In the genomic region with DNA sequence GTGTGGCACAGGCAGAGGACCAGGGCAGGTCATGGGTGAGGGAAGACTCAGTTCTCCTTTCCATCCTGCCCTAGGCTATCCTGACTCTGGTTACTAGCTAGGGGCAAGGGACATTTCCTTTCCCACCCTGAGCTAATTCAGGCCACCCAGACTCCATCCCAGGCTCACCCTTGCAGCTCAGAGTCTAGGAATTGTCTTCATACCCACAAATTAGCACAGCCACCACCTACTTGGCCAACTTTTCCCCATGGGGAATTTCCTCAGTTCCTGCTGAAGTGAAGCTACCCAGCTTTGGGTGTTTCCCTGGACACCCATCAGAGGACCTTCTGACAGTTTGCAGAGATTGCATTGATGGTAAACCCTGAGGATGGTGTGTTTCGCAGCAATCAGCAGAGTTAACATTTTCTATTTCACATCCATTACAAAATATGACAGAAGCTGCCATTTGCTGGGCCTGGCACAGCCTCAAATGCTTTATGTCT, we compare ENCODE assay signal across 15 cellular contexts. TPM values are rescaled to one million over a fixed set of nuclear protein-coding genes. Genes with fewer than 3 reads are reported as not detected.
DNase-seq lines count a peak whose midpoint lies in the region; ATAC-seq and TF ChIP-seq lines count a peak whose summit lies in the region.
"Had no signal": no experiment of that assay in that cellular context is flagged by ENCODE, and none has a peak within 500 bp of the region (broad histone marks: within the 10 kb centered on the region; RNA-seq: fewer than 3 reads in every experiment).

No MANE protein-coding gene starts in this region.

- no peaks in the 10 kb centered on the region for H3K9me3 Mint-ChIP-seq in CD4-positive, CD25-positive, alpha-beta regulatory T cell
- no peaks in the 10 kb centered on the region for H3K9me3 Mint-ChIP-seq in activated B cell treated with CpG ODN at 0.5 μM for 24 hours
- no peaks in the 10 kb centered on the region for H3K9me3 Mint-ChIP-seq in effector memory CD8-positive, alpha-beta T cell

- H3K27ac Mint-ChIP-seq in CD4-positive, CD25-positive, alpha-beta regulatory T cell: peak overlapping the region in 2 of 3 donors; percentile 31 to 87
- peak overlapping the region; percentile 69 for H3K27ac Mint-ChIP-seq in activated B cell treated with CpG ODN at 0.5 μM for 24 hours
- peak overlapping the region in 1 of 2 donors; percentile 95 for H3K27ac Mint-ChIP-seq in effector memory CD8-positive, alpha-beta T cell

- TF ChIP-seq CTCF in AG10803 (conservative IDR thresholded peaks at IDR 0.05; ENCODE audit: low read length) (no peak), activated B cell treated with CpG ODN at 0.5 μM for 24 hours (IDR thresholded peaks at IDR 0.05) (no peak), fibroblast of the aortic adventitia (IDR thresholded peaks at IDR 0.05; ENCODE audit: insufficient read depth, low read length) (no peak)

- H3K4me1 Mint-ChIP-seq in CD4-positive, CD25-positive, alpha-beta regulatory T cell: peaks cover 10 to 51% (median 35%) of the 10 kb centered on the region in 4 donors
- H3K4me1 Mint-ChIP-seq in activated B cell treated with CpG ODN at 0.5 μM for 24 hours: peaks cover 66% of the 10 kb centered on the region
- peaks cover 25 to 31% of the 10 kb centered on the region in 2 donors for H3K4me1 Mint-ChIP-seq in effector memory CD8-positive, alpha-beta T cell (ENCODE audit: low read depth in 2 of 2)

- CTCF ChIA-PET in activated B cell treated with CpG ODN at 0.5 μM for 24 hours (lab: Charles Lee): no interaction called here

- no peak for ATAC-seq in CD4-positive, CD25-positive, alpha-beta regulatory T cell (ENCODE audit: low read depth in 2 of 2)
- ATAC-seq in activated B cell treated with CpG ODN at 0.5 μM for 24 hours (ENCODE audit: low read depth): no peak
- no peak for ATAC-seq in effector memory CD8-positive, alpha-beta T cell (replicated peaks)
- ATAC-seq in GM21723 (IDR thresholded peaks at IDR 0.05; ENCODE audit: unreplicated experiment): no peak
- no peak for ATAC-seq in HG03025 (IDR thresholded peaks at IDR 0.05; ENCODE audit: low FRiP score, unreplicated experiment)
- ATAC-seq: PC-3, right lobe of liver had no signal

- H3K36me3 Mint-ChIP-seq in CD4-positive, CD25-positive, alpha-beta regulatory T cell: no peaks in the 10 kb centered on the region
- H3K36me3 Mint-ChIP-seq in activated B cell treated with CpG ODN at 0.5 μM for 24 hours (ENCODE audit: low read depth): no peaks in the 10 kb centered on the region
- peaks cover 4% of the 10 kb centered on the region for H3K36me3 Mint-ChIP-seq in effector memory CD8-positive, alpha-beta T cell (ENCODE audit: insufficient read depth)

- peaks cover 35% of the 10 kb centered on the region for H3K4me1 ChIP-seq in CD4-positive, CD25-positive, alpha-beta regulatory T cell (ENCODE audit: control insufficient read depth, insufficient read depth, low read length, poor library complexity, severe bottlenecking)

- peak overlapping the region; percentile 39 for H3K27ac ChIP-seq in CD4-positive, CD25-positive, alpha-beta regulatory T cell (ENCODE audit: insufficient read depth, low read length, poor library complexity, severe bottlenecking)
- H3K27ac ChIP-seq: HL-60, right lobe of liver had no signal

- POLR2A ChIA-PET in activated B cell treated with CpG ODN at 0.5 μM for 24 hours (lab: Charles Lee): interaction anchor here (1.5 to 2.8 kb wide), 3 partner anchors 8 to 21 kb away, joined by 3 to 23 read pairs (median 18); partner anchors contain the start of gene RNF19B

- H3K4me3 ChIP-seq in AG10803 (ENCODE audit: low read length) (no peak overlapping the region), fibroblast of the aortic adventitia (ENCODE audit: low read depth, low read length) (no peak overlapping the region)
- H3K4me3 ChIP-seq in CD4-positive, CD25-positive, alpha-beta regulatory T cell (ENCODE audit: low read depth, low read length): no peak overlapping the region
- H3K4me3 ChIP-seq: right lobe of liver had no signal

- H3K9me3 ChIP-seq in CD4-positive, CD25-positive, alpha-beta regulatory T cell (ENCODE audit: control insufficient read depth in 2 of 2, low read length in 2 of 2): no peaks in the 10 kb centered on the region
- H3K9me3 ChIP-seq: right lobe of liver had no signal

- no peaks in the 10 kb centered on the region for H3K36me3 ChIP-seq in CD4-positive, CD25-positive, alpha-beta regulatory T cell (ENCODE audit: control insufficient read depth, insufficient read depth, low read length)
- H3K36me3 ChIP-seq: right lobe of liver had no signal

- intact Hi-C loops in activated B cell treated with CpG ODN at 0.5 μM for 24 hours (cut with micrococcal nuclease): loop anchor here (5.0 kb wide), 1 partner anchor 1688 kb away; the partner anchor contains the start of genes SNRNP40 and ZCCHC17

- DNase-seq in AG10803 (ENCODE audit: low read depth): peak; percentile 39
- no peak for DNase-seq in CD4-positive, CD25-positive, alpha-beta regulatory T cell
- DNase-seq in activated B cell treated with CpG ODN at 0.5 μM for 24 hours: no peak
- DNase-seq in fibroblast of the aortic adventitia (ENCODE audit: low read depth): peak; percentile 53
- DNase-seq in effector memory CD8-positive, alpha-beta T cell: no peak
- DNase-seq: dermis blood vessel endothelial cell, DMS153, erythroblast, NCI-H1048, NCI-H526, PC-3, right lobe of liver had no signal

- peak overlapping the region in 1 of 4 donors; percentile 27 for H3K4me3 Mint-ChIP-seq in CD4-positive, CD25-positive, alpha-beta regulatory T cell
- H3K4me3 Mint-ChIP-seq in activated B cell treated with CpG ODN at 0.5 μM for 24 hours: peak overlapping the region; percentile 9
- peak overlapping the region in 1 of 2 donors; percentile 48 for H3K4me3 Mint-ChIP-seq in effector memory CD8-positive, alpha-beta T cell

- no peaks in the 10 kb centered on the region for H3K27me3 ChIP-seq in CD4-positive, CD25-positive, alpha-beta regulatory T cell (ENCODE audit: control insufficient read depth, insufficient read depth, low read length)
- H3K27me3 ChIP-seq: right lobe of liver had no signal

- H3K27me3 Mint-ChIP-seq in CD4-positive, CD25-positive, alpha-beta regulatory T cell: no peaks in the 10 kb centered on the region
- H3K27me3 Mint-ChIP-seq in activated B cell treated with CpG ODN at 0.5 μM for 24 hours: no peaks in the 10 kb centered on the region
- no peaks in the 10 kb centered on the region for H3K27me3 Mint-ChIP-seq in effector memory CD8-positive, alpha-beta T cell

RNA-seq across cellular contexts. Expression of gene RNF19B, which starts 20.3 kb away (rescaled TPM):
- total RNA-seq in CD4-positive, CD25-positive, alpha-beta regulatory T cell: 44.9 TPM
- 1 to 10 TPM; 2.0 to 2.6 (median 2.4) TPM for polyA plus RNA-seq in CD4-positive, CD25-positive, alpha-beta regulatory T cell
- total RNA-seq in activated B cell treated with CpG ODN at 0.5 μM for 24 hours (22.7 and 23.6 TPM in 2 replicates), fibroblast of the aortic adventitia (ENCODE audit: low replicate concordance) (8.5 and 23.0 TPM in 2 replicates)

RNA-seq across cellular contexts. Expression of gene AK2, which starts 51.8 kb away (rescaled TPM):
- 55.3 TPM for total RNA-seq in CD4-positive, CD25-positive, alpha-beta regulatory T cell
- 100 to 1,000 TPM; 111 to 122 (median 115) TPM for polyA plus RNA-seq in CD4-positive, CD25-positive, alpha-beta regulatory T cell
- total RNA-seq in activated B cell treated with CpG ODN at 0.5 μM for 24 hours: 156 and 162 TPM in 2 replicates
- total RNA-seq in fibroblast of the aortic adventitia (ENCODE audit: low replicate concordance): 155 and 373 TPM in 2 replicates

Comparison
In these comparisons a context has a peak if more than half of its experiments do, and no peak if none do; other contexts are left out.
1. DNase-seq: peak in AG10803 (single experiment) and fibroblast of the aortic adventitia (single experiment); none in CD4-positive, CD25-positive, alpha-beta regulatory T cell (0 of 3), activated B cell treated with CpG ODN at 0.5 μM for 24 hours (single experiment) and effector memory CD8-positive, alpha-beta T cell (0 of 3).